27 cellular contexts compared by ENCODE assay signal in the genomic region with DNA sequence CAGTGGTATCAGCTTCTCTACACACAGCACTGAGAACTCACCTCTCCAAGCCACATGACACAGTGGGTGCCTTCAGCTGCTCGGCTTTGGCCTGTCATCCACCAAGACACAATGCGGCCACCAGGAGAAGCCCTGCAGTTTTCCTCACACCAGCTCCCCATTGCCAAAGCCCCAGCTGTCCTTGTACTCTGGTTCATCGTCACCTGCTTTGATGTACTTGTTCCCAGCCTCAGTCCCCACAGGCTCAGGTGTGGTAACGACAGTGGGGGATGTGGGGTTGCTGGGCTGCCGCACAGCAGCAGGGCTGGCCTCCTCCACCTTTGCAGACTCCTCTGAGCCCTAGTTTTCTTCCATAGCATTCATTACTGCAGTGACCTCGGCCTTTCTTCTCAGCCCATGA.
"Had no signal": no experiment of that assay in that cellular context is flagged by ENCODE, and none has a peak within 500 bp of the region (broad histone marks: within the 10 kb centered on the region; RNA-seq: fewer than 3 reads in every experiment).

No MANE protein-coding gene starts in this region.

- FAIRE-seq: urothelium cell line had no signal

- ATAC-seq: stimulated activated effector memory CD8-positive, alpha-beta T cell treated with anti-CD3 and anti-CD28 coated beads, Interleukin-12 subunit alpha, Interleukin-12 subunit beta, amount 100 ng/mL, for 72 hours; stimulated activated memory B cell treated with anti-CD40 and anti-IgM and Interleukin-4, amounts not matched to agents 10 μg/mL and 1 μg/mL and 100 μg/mL, for 72 hours; stimulated activated naive B cell treated with anti-CD40 and anti-IgM and Interleukin-4, amounts not matched to agents 10 μg/mL and 1 μg/mL and 100 μg/mL, for 72 hours; stimulated activated naive CD8-positive, alpha-beta T cell treated with anti-CD3 and anti-CD28 coated beads, Interleukin-15, amount 100 ng/mL, for 72 hours; stimulated activated naive CD8-positive, alpha-beta T cell treated with anti-CD3 and anti-CD28 coated beads, Interleukin-15, Interleukin-2, amounts not matched to agents 100 U/mL and 50 U/mL, for 24 hours; upper lobe of right lung had no signal

- H3K36me3 ChIP-seq: stomach, suprapubic skin, thoracic aorta, thyroid gland, tibial artery, tibial nerve, transverse colon, upper lobe of left lung, upper lobe of right lung, uterus, vagina had no signal

- H3K27ac ChIP-seq: stomach, suprapubic skin, testis, thoracic aorta, thyroid gland, tibial artery, tibial nerve, transverse colon, upper lobe of left lung, upper lobe of right lung, uterus, vagina had no signal

- DNase-seq: stimulated activated CD4-positive, alpha-beta T cell treated with anti-CD3 and anti-CD28 coated beads, Interleukin-2, amount 100 ng/mL, for 48 hours; stimulated activated CD4-positive, alpha-beta T cell treated with anti-CD3 and anti-CD28 coated beads, Interleukin-4, amount 100 ng/mL, for 1 hour; stimulated activated CD4-positive, alpha-beta T cell treated with anti-CD3 and anti-CD28 coated beads, Interleukin-4, amount 100 ng/mL, for 24 hours; stimulated activated CD4-positive, alpha-beta T cell treated with anti-CD3 and anti-CD28 coated beads, Interleukin-4, amount 100 ng/mL, for 4 hours; stimulated activated CD8-positive, alpha-beta memory T cell treated with anti-CD3 and anti-CD28 coated beads, Interleukin-4, amount 100 ng/mL, for 48 hours; stimulated activated naive B cell treated with anti-CD40 and anti-IgM and Interleukin-4, amounts not matched to agents 10 μg/mL and 1 μg/mL and 100 μg/mL, for 72 hours; stimulated activated naive CD4-positive, alpha-beta T cell; stimulated activated naive CD4-positive, alpha-beta T cell treated with Interleukin-2 at 50 U/mL for 16 hours; stimulated activated naive CD8-positive, alpha-beta T cell treated with anti-CD3 and anti-CD28 coated beads, Interleukin-15, amount 100 ng/mL, for 72 hours; stimulated activated naive CD8-positive, alpha-beta T cell treated with anti-CD3 and anti-CD28 coated beads, Interleukin-15, Interleukin-2, amounts not matched to agents 100 U/mL and 50 U/mL, for 24 hours; stomach; substantia nigra; testis; thyroid gland; tibial artery; transverse colon; trophoblast cell; upper lobe of right lung; uterus had no signal

- H3K9me3 ChIP-seq: suprapubic skin, testis, thyroid gland, transverse colon, upper lobe of right lung, uterus, vagina had no signal

- H3K4me3 ChIP-seq: stomach, suprapubic skin, testis, thoracic aorta, thyroid gland, tibial artery, tibial nerve, transverse colon, upper lobe of left lung, upper lobe of right lung, uterus, vagina had no signal

- H3K27me3 ChIP-seq: stomach, suprapubic skin, testis, thyroid gland, tibial artery, tibial nerve, transverse colon, upper lobe of left lung, upper lobe of right lung, uterus, vagina had no signal

- H3K4me1 ChIP-seq: stomach, suprapubic skin, testis, thyroid gland, tibial artery, tibial nerve, transverse colon, upper lobe of left lung, upper lobe of right lung, uterus, vagina had no signal
